Comparison of ENCODE assay signal across 12 cellular contexts in the genomic region with DNA sequence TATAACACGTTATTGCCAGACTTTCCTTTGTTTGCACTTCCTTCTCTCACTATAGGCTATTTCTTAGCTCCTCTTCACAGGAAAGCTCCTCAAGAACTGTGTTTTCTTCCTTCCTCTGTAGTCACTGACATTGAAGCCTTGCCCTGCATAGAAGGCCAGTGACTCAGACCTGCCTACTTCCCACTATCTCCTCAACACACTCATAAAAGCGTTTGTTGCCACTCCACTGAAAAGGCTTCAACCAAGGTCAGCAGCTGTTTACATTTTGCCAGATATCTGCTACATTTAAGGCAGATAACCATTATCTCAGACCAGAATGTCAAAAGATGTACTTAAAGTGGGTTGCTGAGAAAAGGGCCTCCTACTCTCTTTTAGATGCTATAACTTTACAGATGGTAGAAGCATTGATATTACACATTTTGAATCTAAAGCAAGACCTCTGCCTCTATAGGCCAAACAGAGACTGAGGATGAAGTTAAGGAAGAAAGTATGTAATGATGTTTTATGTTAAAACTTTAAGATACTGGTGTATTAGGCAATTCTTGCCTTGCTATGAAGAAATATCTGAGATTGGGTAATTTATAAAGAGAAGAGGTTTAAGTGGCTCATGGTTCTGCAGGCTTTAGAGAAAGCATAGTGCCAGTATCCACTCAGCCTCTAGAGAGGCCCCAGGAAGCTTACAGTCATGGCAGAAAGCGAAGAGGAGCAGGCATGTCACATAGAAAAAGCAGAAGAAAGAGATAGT.
DNase-seq lines count a peak whose midpoint lies in the region; ATAC-seq lines count a peak whose summit lies in the region.
"Had no signal": no experiment of that assay in that cellular context is flagged by ENCODE, and none has a peak within 500 bp of the region (broad histone marks: within the 10 kb centered on the region; RNA-seq: fewer than 3 reads in every experiment).

No MANE protein-coding gene starts in this region.

- H3K9me3 Mint-ChIP-seq in naive thymus-derived CD4-positive, alpha-beta T cell = peaks cover 1 to 15% (median 9%) of the 10 kb centered on the region in 11 donors

- H3K4me1 ChIP-seq in naive thymus-derived CD4-positive, alpha-beta T cell (ENCODE audit: control insufficient read depth in 2 of 2, insufficient read depth in 2 of 2, low read length in 2 of 2) = no peaks in the 10 kb centered on the region

- peaks cover 0 to 7% (median 0%) of the 10 kb centered on the region in 5 donors for H3K27me3 Mint-ChIP-seq in naive thymus-derived CD4-positive, alpha-beta T cell

- POLR2A ChIA-PET in naive thymus-derived CD4-positive, alpha-beta T cell (lab: Charles Lee) = no interaction called here

- CTCF ChIA-PET in naive thymus-derived CD4-positive, alpha-beta T cell (lab: Charles Lee) = no interaction called here

- no peaks in the 10 kb centered on the region for H3K4me1 Mint-ChIP-seq in naive thymus-derived CD4-positive, alpha-beta T cell

- no peaks in the 10 kb centered on the region for H3K27me3 ChIP-seq in naive thymus-derived CD4-positive, alpha-beta T cell (ENCODE audit: control insufficient read depth in 2 of 2, insufficient read depth in 2 of 2, low read length in 2 of 2)
- H3K27me3 ChIP-seq: heart right ventricle had no signal

- peak overlapping the region; percentile 38 for H3K27ac ChIP-seq in epithelial cell of prostate
- H3K27ac ChIP-seq in naive thymus-derived CD4-positive, alpha-beta T cell (ENCODE audit: low read depth, low read length) = no peak overlapping the region
- H3K27ac ChIP-seq: heart right ventricle, skin epidermis had no signal

- no peak overlapping the region for H3K27ac Mint-ChIP-seq in naive thymus-derived CD4-positive, alpha-beta T cell

- no peak overlapping the region for H3K4me3 Mint-ChIP-seq in naive thymus-derived CD4-positive, alpha-beta T cell

- no peak overlapping the region for H3K4me3 ChIP-seq in naive thymus-derived CD4-positive, alpha-beta T cell (ENCODE audit: low read length)
- H3K4me3 ChIP-seq: heart right ventricle, skin epidermis had no signal

- peak; percentile 75 for DNase-seq in ELR (ENCODE audit: low read depth)
- peak; percentile 83 for DNase-seq in OCI-M1 (lab: John Stamatoyannopoulos, UW)
- DNase-seq in epithelial cell of prostate (ENCODE audit: low read depth, low spot score) = peak; percentile 48
- DNase-seq in naive thymus-derived CD4-positive, alpha-beta T cell = no peak
- DNase-seq in DMS153 treated with DMSO at 0.1 percent for 48 hours (lab: John Stamatoyannopoulos, UW; ENCODE audit: unreplicated experiment) = no peak
- no peak for DNase-seq in Right ventricle myocardium superior
- DNase-seq in left colon = no peak
- DNase-seq: activated CD4-positive, CD25-positive, alpha-beta regulatory T cell; heart right ventricle; NCI-H187 treated with DMSO at 0.1 percent for 48 hours had no signal

- H3K36me3 ChIP-seq in naive thymus-derived CD4-positive, alpha-beta T cell (ENCODE audit: control insufficient read depth in 2 of 3, insufficient read depth in 3 of 3, low read length in 3 of 3) = no peaks in the 10 kb centered on the region
- H3K36me3 ChIP-seq: heart right ventricle had no signal

- no peaks in the 10 kb centered on the region for H3K9me3 ChIP-seq in naive thymus-derived CD4-positive, alpha-beta T cell (ENCODE audit: control insufficient read depth in 2 of 3, low read length in 3 of 3)

- intact Hi-C loops in naive thymus-derived CD4-positive, alpha-beta T cell (cut with micrococcal nuclease) = no loop called here
- intact Hi-C loops in Right ventricle myocardium superior (cut with DNase I) (no loop called here), left colon (cut with DNase I, micrococcal nuclease) (no loop called here)

- H3K36me3 Mint-ChIP-seq in naive thymus-derived CD4-positive, alpha-beta T cell = peaks cover 0 to 5% (median 0%) of the 10 kb centered on the region in 5 donors

- peak; percentile 44 for ATAC-seq in naive thymus-derived CD4-positive, alpha-beta T cell
- ATAC-seq in HG02885 (IDR thresholded peaks at IDR 0.05; ENCODE audit: poor library complexity, unreplicated experiment) (no peak), Right ventricle myocardium superior (ENCODE audit: poor library complexity) (no peak), left colon (no peak)
- ATAC-seq: heart right ventricle had no signal

Comparison
In these comparisons a context has a peak if more than half of its experiments do, and no peak if none do; other contexts are left out.
1. DNase-seq: peak in ELR (single experiment), OCI-M1 (single experiment) and epithelial cell of prostate (single experiment); none in naive thymus-derived CD4-positive, alpha-beta T cell (0 of 9), DMS153 treated with DMSO at 0.1 percent for 48 hours (single experiment), Right ventricle myocardium superior (single experiment) and left colon (0 of 2).